Comparison of ENCODE assay signal across 28 cellular contexts in the genomic region with DNA sequence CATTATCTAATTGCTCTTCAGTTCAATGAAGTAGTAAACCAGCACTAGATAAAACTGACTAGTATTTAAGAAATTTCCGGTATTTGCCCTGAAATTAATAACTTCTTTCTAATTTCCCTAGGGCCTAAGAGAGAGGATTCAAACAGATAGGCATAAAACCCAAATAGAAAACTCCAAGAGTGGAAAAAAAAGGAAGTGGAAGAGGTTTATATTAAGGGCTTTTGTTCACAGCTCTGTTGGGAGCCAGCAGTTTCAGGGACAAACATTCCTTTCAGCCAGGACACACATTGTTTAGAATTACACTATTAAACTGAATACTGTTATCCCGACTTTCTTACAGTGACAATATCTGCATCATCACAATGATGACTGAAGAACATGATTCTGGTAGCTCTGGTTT. TPM values are rescaled to one million over a fixed set of nuclear protein-coding genes. Genes with fewer than 3 reads are reported as not detected.
"Had no signal": no experiment of that assay in that cellular context is flagged by ENCODE, and none has a peak within 500 bp of the region (broad histone marks: within the 10 kb centered on the region; RNA-seq: fewer than 3 reads in every experiment).

No MANE protein-coding gene starts in this region.

- H3K4me3 Mint-ChIP-seq: activated naive CD8-positive, alpha-beta T cell; activated T-cell treated with anti-CD3 and anti-CD28 coated beads, Interleukin-2, amount 50 U/mL, for 4 hours; mesothelial cell of epicardium; naive thymus-derived CD8-positive, alpha-beta T cell; T-helper 17 cell had no signal

- H3K4me1 ChIP-seq: pancreas, psoas muscle had no signal

- H3K27ac ChIP-seq: adrenal gland, esophagus muscularis mucosa, gastroesophageal sphincter, left lung, pancreas, psoas muscle, right atrium auricular region, upper lobe of left lung had no signal

- H3K4me3 ChIP-seq: adrenal gland, esophagus muscularis mucosa, gastroesophageal sphincter, left lung, lung, pancreas, psoas muscle, right atrium auricular region, upper lobe of left lung had no signal

- H3K36me3 ChIP-seq: adrenal gland, esophagus muscularis mucosa, gastroesophageal sphincter, left lung, pancreas, right atrium auricular region, upper lobe of left lung had no signal

- H3K27me3 ChIP-seq: esophagus muscularis mucosa, gastroesophageal sphincter, right atrium auricular region, upper lobe of left lung had no signal

- ATAC-seq: activated T-cell treated with anti-CD3 and anti-CD28 coated beads, Interleukin-2, amount 50 U/mL, for 4 hours; gastroesophageal sphincter; left lung; naive thymus-derived CD8-positive, alpha-beta T cell; pancreas; psoas muscle; T-helper 17 cell had no signal

- H3K9me3 ChIP-seq: adrenal gland, esophagus muscularis mucosa, gastroesophageal sphincter, left lung, pancreas, psoas muscle, right atrium auricular region, upper lobe of left lung had no signal

- H3K36me3 Mint-ChIP-seq: mesothelial cell of epicardium; naive thymus-derived CD8-positive, alpha-beta T cell had no signal

- DNase-seq: activated CD4-positive, alpha-beta T cell treated with anti-CD3 and anti-CD28 coated beads for 4 hours; activated CD4-positive, alpha-beta T cell treated with anti-CD3 and anti-CD28 coated beads, Interleukin-2, amount 50 U/mL, for 48 hours; activated CD4-positive, CD25-positive, alpha-beta regulatory T cell; activated CD8-positive, alpha-beta memory T cell treated with anti-CD3 and anti-CD28 coated beads, Interleukin-2, amount 50 U/mL, for 48 hours; activated naive CD4-positive, alpha-beta T cell; activated T-cell treated with anti-CD3 and anti-CD28 coated beads, Interleukin-2, amount 50 U/mL, for 4 hours; adrenal gland; central memory CD4-positive, alpha-beta T cell; effector memory CD4-positive, alpha-beta T cell; head of caudate nucleus; hypothalamus; kidney; left lung; naive thymus-derived CD8-positive, alpha-beta T cell; pancreas; psoas muscle; stimulated activated CD4-positive, alpha-beta T cell treated with anti-CD3 and anti-CD28 coated beads, Interleukin-4, amount 100 ng/mL, for 24 hours; stimulated activated naive CD4-positive, alpha-beta T cell treated with Interleukin-2 at 50 U/mL for 16 hours; T-helper 17 cell; upper lobe of left lung had no signal

- H3K9me3 Mint-ChIP-seq: activated T-cell treated with anti-CD3 and anti-CD28 coated beads, Interleukin-2, amount 50 U/mL, for 4 hours; activated T-helper 2 cell treated with anti-CD3 and anti-CD28 coated beads, Interferon-gamma antibody, Interleukin-2, Interleukin-4, amounts not matched to agents 10 μg/mL and 5 μg/mL and 100 μg/mL, durations not matched to agents 14 hours and 24 hours and 36 hours; mesothelial cell of epicardium had no signal

- H3K27ac Mint-ChIP-seq: activated naive CD8-positive, alpha-beta T cell; activated T-helper 2 cell treated with anti-CD3 and anti-CD28 coated beads, Interferon-gamma antibody, Interleukin-2, Interleukin-4, amounts not matched to agents 10 μg/mL and 5 μg/mL and 100 μg/mL, durations not matched to agents 14 hours and 24 hours and 36 hours; mesothelial cell of epicardium; naive thymus-derived CD8-positive, alpha-beta T cell; T-helper 17 cell had no signal

RNA-seq across cellular contexts. Expression of gene ODAD2, which starts 3.6 kb away (rescaled TPM):
- total RNA-seq: activated T-helper 2 cell treated with anti-CD3 and anti-CD28 coated beads, Interferon-gamma antibody, Interleukin-2, Interleukin-4, amounts not matched to agents 10 μg/mL and 5 μg/mL and 100 μg/mL, durations not matched to agents 14 hours and 24 hours and 36 hours; naive thymus-derived CD8-positive, alpha-beta T cell; subcutaneous adipose tissue had no signal
